Comparison of ENCODE assay signal across 12 cellular contexts in the genomic region with DNA sequence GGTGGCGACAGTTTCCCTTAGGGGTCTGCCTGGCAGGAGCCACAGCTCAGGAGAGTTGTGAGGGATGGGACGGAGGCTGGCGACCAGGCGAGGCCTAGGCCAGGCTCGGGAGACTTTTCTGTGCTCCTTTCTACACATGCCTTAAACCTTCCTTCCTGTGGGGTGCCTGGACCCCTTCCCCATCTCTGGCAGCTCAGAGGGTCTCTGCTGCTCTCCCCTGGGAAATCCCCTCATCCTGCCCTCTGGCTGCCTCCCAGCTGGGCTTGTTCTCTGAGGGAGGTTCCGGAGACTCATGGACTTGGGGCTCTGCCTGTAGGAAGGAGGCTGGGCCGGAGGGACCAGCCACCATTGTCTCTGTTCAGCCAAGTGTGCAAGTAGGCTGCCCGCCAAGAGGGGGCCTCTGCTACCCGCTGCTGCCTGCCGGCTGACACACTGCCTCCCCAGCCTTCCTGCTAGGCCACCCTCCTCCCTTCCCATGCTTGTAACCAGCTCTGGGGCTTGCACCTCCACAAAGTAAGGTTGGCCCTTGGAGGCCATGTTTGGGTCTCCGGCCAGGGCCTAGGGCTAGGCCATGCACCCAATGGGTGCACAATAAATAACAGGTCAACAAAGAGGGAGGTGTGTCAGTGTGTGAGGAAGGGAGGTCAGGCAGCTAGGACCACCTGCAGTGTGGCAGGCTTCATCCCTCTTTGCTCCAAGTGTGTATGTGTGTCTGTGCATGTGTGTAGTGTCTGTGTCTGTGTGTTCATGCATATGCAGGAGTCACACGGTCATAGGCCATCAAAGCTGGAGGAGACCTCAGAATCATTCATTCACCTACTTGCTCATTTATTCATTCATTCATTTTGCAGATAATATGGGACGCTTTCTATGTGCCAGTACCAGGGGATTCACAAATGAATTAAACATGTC. TPM values are rescaled to one million over a fixed set of nuclear protein-coding genes. Genes with fewer than 3 reads are reported as not detected.
DNase-seq lines count a peak whose midpoint lies in the region; ATAC-seq, FAIRE-seq and TF ChIP-seq lines count a peak whose summit lies in the region.
"Had no signal": no experiment of that assay in that cellular context is flagged by ENCODE, and none has a peak within 500 bp of the region (broad histone marks: within the 10 kb centered on the region; RNA-seq: fewer than 3 reads in every experiment).

No MANE protein-coding gene starts in this region.

- peaks cover 2% of the 10 kb centered on the region for H3K36me3 Mint-ChIP-seq in astrocyte (ENCODE audit: low read depth, unreplicated experiment)

- no peaks in the 10 kb centered on the region for H3K79me2 ChIP-seq in astrocyte (ENCODE audit: insufficient read depth, low read length)

- FAIRE-seq in GM12892 (lab: Jason Lieb, UNC) (no peak), astrocyte (lab: Jason Lieb, UNC) (no peak)

- H3K4me3 ChIP-seq in astrocyte (ENCODE audit: insufficient read depth, low read depth, low read length) = no peak overlapping the region
- H3K4me3 ChIP-seq: sigmoid colon had no signal

- peak overlapping the region; percentile 28 for H3K4me2 ChIP-seq in astrocyte (ENCODE audit: low read length)

- peak; percentile 45 for DNase-seq in Ammon's horn (ENCODE audit: low spot score)
- DNase-seq in GM12892 (ENCODE audit: insufficient read length) = no peak
- no peak for DNase-seq in astrocyte (ENCODE audit: low read depth)
- DNase-seq in midbrain (lab: John Stamatoyannopoulos, UW) = peak; percentile 9
- DNase-seq in NCI-H2196 (lab: John Stamatoyannopoulos, UW; ENCODE audit: unreplicated experiment) = no peak
- DNase-seq in Kasumi-1 (lab: John Stamatoyannopoulos, UW) = no peak
- no peak for DNase-seq in NCI-H146 (lab: John Stamatoyannopoulos, UW)
- DNase-seq: activated CD4-positive, alpha-beta T cell treated with anti-CD3 and anti-CD28 coated beads, Interleukin-2, amount 50 U/mL, for 48 hours; DMS 273 treated with DMSO at 0.1 percent for 48 hours; left ventricle myocardium superior; sigmoid colon had no signal

- H3K9ac ChIP-seq in astrocyte (ENCODE audit: low read length) = no peak overlapping the region

- H3K9me3 ChIP-seq in astrocyte (ENCODE audit: insufficient read depth, low read depth, low read length) = no peaks in the 10 kb centered on the region
- H3K9me3 ChIP-seq: sigmoid colon had no signal

- no peak for ATAC-seq in GM18519 (IDR thresholded peaks at IDR 0.05; ENCODE audit: low FRiP score, unreplicated experiment)
- ATAC-seq: left ventricle myocardium superior had no signal

- no peak for TF ChIP-seq CTCF in astrocyte (IDR thresholded peaks at IDR 0.05; ENCODE audit: insufficient read depth, low read depth, low read length)

- no peak overlapping the region for H3K27ac ChIP-seq in astrocyte (ENCODE audit: low read depth, low read length)
- H3K27ac ChIP-seq: sigmoid colon had no signal

- no peak overlapping the region for H3K27ac Mint-ChIP-seq in astrocyte (ENCODE audit: unreplicated experiment)

- peaks cover 11% of the 10 kb centered on the region for H3K27me3 Mint-ChIP-seq in astrocyte (ENCODE audit: low read depth, unreplicated experiment)

- peak; percentile 54; the same call in 1 of the 2 replicates for TF ChIP-seq POLR2A in GM12892 (IDR thresholded peaks at IDR 0.05; ENCODE audit: low read depth, low read length)

- no peaks in the 10 kb centered on the region for H3K27me3 ChIP-seq in astrocyte (ENCODE audit: insufficient read depth, low read length)
- H3K27me3 ChIP-seq: sigmoid colon had no signal

- peaks cover 31% of the 10 kb centered on the region for H3K4me1 ChIP-seq in astrocyte (ENCODE audit: insufficient read depth, low read length)

- no peaks in the 10 kb centered on the region for H4K20me1 ChIP-seq in astrocyte (ENCODE audit: insufficient read depth, low read length)

- H3K4me3 Mint-ChIP-seq in astrocyte (ENCODE audit: unreplicated experiment) = no peak overlapping the region

- H3K36me3 ChIP-seq in astrocyte (ENCODE audit: insufficient read depth, low read length) = no peaks in the 10 kb centered on the region
- H3K36me3 ChIP-seq: sigmoid colon had no signal

- peak overlapping the region; percentile 20 for H2AFZ ChIP-seq in astrocyte (ENCODE audit: low read depth, low read length)

- peaks cover 8% of the 10 kb centered on the region for H3K4me1 Mint-ChIP-seq in astrocyte (ENCODE audit: low read depth, unreplicated experiment)

- H3K9me3 Mint-ChIP-seq in astrocyte (ENCODE audit: unreplicated experiment) = no peaks in the 10 kb centered on the region

RNA-seq across cellular contexts. Expression of gene PSD4, which starts 28.8 kb away (rescaled TPM):
- polyA plus RNA-seq in GM12892 (2012; ENCODE audit: missing spikeins) = 34.7 TPM
- 2.6 and 4.0 TPM in 2 replicates for total RNA-seq in astrocyte

Comparison
In these comparisons a context has a peak if more than half of its experiments do, and no peak if none do; other contexts are left out.
1. DNase-seq: peak in Ammon's horn (single experiment) and midbrain (single experiment); none in GM12892 (single experiment), astrocyte (single experiment), NCI-H2196 (single experiment), Kasumi-1 (0 of 2) and NCI-H146 (single experiment).